Comparison of ENCODE assay signal across 1 cellular context in the genomic region with DNA sequence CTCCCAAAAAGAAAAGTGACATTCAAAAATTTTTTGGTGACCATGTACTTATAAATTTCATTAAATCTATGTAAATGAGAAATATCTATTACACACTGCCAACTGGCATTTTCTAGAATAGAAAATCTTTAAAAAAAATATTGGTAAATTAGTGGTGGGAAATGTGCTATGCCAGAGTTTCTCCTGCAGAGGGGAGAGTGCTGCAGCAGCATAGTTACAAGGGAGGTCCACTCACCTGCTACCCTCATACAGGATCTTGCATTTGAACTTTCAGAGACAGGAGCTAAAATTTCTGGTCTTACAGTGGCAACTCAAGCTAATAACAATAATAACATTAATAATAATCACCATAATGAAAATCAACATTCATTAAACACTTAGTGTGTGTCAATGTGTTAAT.
TF ChIP-seq lines count a peak whose summit lies in the region.

No MANE protein-coding gene starts in this region.

TF ChIP-seq in neural cell, 6 proteins besides CTCF, POLR2A, EP300 and RAD21:
- TF ChIP-seq SMC3 (conservative IDR thresholded peaks at IDR 0.05; ENCODE audit: poor library complexity) = no peak
